1 cellular context compared by ENCODE assay signal in the genomic region with DNA sequence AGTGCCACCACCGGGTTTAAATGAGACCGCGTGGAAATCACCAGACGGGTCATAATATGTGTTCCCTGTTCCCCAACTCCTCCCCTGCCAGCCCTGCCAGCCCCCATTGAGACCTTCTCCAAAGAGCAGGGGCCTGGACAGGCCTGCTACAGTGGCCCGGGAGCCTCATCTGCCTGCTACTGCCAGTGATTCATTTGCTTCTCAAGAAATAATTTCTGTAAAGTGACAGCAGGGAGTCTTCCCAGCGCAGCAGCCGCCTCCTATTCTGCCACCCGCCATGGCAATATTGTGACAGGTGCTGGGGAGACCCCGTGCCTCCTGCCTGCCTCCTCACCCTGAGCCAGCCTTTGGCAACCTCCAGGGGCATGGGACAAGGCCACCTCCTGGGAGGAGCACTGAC.
TF ChIP-seq lines count a peak whose summit lies in the region.

No MANE protein-coding gene starts in this region.

TF ChIP-seq in HepG2, 621 proteins besides CTCF, POLR2A, EP300 and RAD21:
- TF ChIP-seq, protein P1, sequence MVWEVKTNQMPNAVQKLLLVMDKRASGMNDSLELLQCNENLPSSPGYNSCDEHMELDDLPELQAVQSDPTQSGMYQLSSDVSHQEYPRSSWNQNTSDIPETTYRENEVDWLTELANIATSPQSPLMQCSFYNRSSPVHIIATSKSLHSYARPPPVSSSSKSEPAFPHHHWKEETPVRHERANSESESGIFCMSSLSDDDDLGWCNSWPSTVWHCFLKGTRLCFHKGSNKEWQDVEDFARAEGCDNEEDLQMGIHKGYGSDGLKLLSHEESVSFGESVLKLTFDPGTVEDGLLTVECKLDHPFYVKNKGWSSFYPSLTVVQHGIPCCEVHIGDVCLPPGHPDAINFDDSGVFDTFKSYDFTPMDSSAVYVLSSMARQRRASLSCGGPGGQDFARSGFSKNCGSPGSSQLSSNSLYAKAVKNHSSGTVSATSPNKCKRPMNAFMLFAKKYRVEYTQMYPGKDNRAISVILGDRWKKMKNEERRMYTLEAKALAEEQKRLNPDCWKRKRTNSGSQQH (CRISPR knock-in tag; IDR thresholded peaks at IDR 0.05; ENCODE audit: low read depth), result no peak
- TF ChIP-seq, protein P2, sequence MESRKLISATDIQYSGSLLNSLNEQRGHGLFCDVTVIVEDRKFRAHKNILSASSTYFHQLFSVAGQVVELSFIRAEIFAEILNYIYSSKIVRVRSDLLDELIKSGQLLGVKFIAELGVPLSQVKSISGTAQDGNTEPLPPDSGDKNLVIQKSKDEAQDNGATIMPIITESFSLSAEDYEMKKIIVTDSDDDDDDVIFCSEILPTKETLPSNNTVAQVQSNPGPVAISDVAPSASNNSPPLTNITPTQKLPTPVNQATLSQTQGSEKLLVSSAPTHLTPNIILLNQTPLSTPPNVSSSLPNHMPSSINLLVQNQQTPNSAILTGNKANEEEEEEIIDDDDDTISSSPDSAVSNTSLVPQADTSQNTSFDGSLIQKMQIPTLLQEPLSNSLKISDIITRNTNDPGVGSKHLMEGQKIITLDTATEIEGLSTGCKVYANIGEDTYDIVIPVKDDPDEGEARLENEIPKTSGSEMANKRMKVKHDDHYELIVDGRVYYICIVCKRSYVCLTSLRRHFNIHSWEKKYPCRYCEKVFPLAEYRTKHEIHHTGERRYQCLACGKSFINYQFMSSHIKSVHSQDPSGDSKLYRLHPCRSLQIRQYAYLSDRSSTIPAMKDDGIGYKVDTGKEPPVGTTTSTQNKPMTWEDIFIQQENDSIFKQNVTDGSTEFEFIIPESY (CRISPR knock-in tag; IDR thresholded peaks at IDR 0.05), result peak; percentile 67; the same call in 1 of the 2 replicates
